ENCODE assay signal across 14 cellular contexts in the genomic region with DNA sequence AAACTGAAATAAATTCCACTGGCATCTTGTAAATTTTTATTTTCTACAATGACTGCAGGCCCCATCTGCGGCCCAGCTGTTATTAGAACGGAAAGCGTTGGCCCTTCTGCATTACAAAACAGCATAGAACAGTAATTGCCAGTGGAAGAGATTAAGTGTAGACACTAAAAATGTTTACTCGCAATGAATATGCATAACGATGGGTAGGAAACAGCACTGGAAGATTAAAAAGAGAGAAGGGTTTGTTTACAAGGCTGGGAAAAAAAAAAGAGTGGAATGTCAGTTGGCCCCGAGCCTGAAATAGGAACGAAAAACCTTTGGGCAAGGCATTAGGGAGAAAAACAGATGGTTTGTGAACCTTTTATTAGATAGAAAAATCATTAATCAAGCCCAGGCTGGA.
DNase-seq lines count a peak whose midpoint lies in the region; TF ChIP-seq lines count a peak whose summit lies in the region.
"Had no signal": no experiment of that assay in that cellular context is flagged by ENCODE, and none has a peak within 500 bp of the region (broad histone marks: within the 10 kb centered on the region; RNA-seq: fewer than 3 reads in every experiment).

No MANE protein-coding gene starts in this region.

- H3K36me3 ChIP-seq in sigmoid colon (no peaks in the 10 kb centered on the region), spleen (no peaks in the 10 kb centered on the region)
- H3K36me3 ChIP-seq: brain microvascular endothelial cell had no signal

- H3K4me1 ChIP-seq in sigmoid colon, result peaks cover 0 to 10% (median 0%) of the 10 kb centered on the region in 4 donors
- H3K4me1 ChIP-seq in spleen, result no peaks in the 10 kb centered on the region
- H3K4me1 ChIP-seq: parathyroid adenoma had no signal

- in situ Hi-C loops in G401 (cut with HindIII; ENCODE audit: low sequenced_read_pairs), result no loop called here

- DNase-seq in G401 (ENCODE audit: low spot score), result peak; percentile 34
- DNase-seq in NCI-H524 treated with DMSO at 0.1 percent for 48 hours (lab: John Stamatoyannopoulos, UW), result peak; percentile 42
- DNase-seq in fibroblast of peridontal ligament (ENCODE audit: extremely low read depth), result peak; percentile 33
- peak; percentile 64 for DNase-seq in sigmoid colon
- no peak for DNase-seq in spleen
- DNase-seq in activated naive CD4-positive, alpha-beta T cell (lab: John Stamatoyannopoulos, UW), result no peak
- no peak for DNase-seq in DMS79 (lab: John Stamatoyannopoulos, UW)
- no peak for DNase-seq in NCI-H1417 treated with DMSO at 0.1 percent for 48 hours (lab: John Stamatoyannopoulos, UW)
- DNase-seq: activated CD4-positive, alpha-beta memory T cell treated with anti-CD3 and anti-CD28 coated beads, Interleukin-2, amount 10 ng/mL, durations not matched to agents 7 days and 5 days; brain microvascular endothelial cell; CD4-positive, CD25-positive, alpha-beta regulatory T cell; PC-3; stimulated activated CD4-positive, alpha-beta T cell treated with anti-CD3 and anti-CD28 coated beads, Interleukin-2, amount 100 ng/mL, for 24 hours had no signal

- peak overlapping the region in 3 of 4 donors; percentile 4 to 43 (median 28) for H3K27ac ChIP-seq in sigmoid colon
- H3K27ac ChIP-seq in spleen, result no peak overlapping the region
- H3K27ac ChIP-seq: brain microvascular endothelial cell, parathyroid adenoma had no signal

- H3K27me3 ChIP-seq in sigmoid colon, result no peaks in the 10 kb centered on the region
- peaks cover 0 to 1% (median 0%) of the 10 kb centered on the region in 7 donors for H3K27me3 ChIP-seq in spleen (replicated peaks in 1 of 7)
- H3K27me3 ChIP-seq: brain microvascular endothelial cell had no signal

- WGBS in sigmoid colon, 2 donors, result 60 to 64% methylated on average over 7 of the region's 7 CpGs
- 67 to 84% (median 77%) methylated on average over 7 of the region's 7 CpGs for WGBS in spleen, 5 donors

- intact Hi-C loops in sigmoid colon (cut with DNase I) (loop anchor here (10.0 kb wide), 1 partner anchor 459 kb away; no protein-coding TSS in a partner anchor), spleen (cut with DNase I; ENCODE audit: low total_unique reads) (no loop called here)

- no peak for TF ChIP-seq CTCF in sigmoid colon (IDR thresholded peaks at IDR 0.05)
- TF ChIP-seq CTCF in spleen (IDR thresholded peaks at IDR 0.05 in 8 of 11, conservative IDR thresholded peaks at IDR 0.05 in 3 of 11), result no peak

- TF ChIP-seq POLR2A in sigmoid colon (IDR thresholded peaks at IDR 0.05) (no peak), spleen (IDR thresholded peaks at IDR 0.05) (no peak)

- no peak for TF ChIP-seq EP300 in sigmoid colon (IDR thresholded peaks at IDR 0.05)

- no peak overlapping the region for H3K4me3 ChIP-seq in sigmoid colon
- no peak overlapping the region for H3K4me3 ChIP-seq in spleen

- no peaks in the 10 kb centered on the region for H3K9me3 ChIP-seq in sigmoid colon
- no peaks in the 10 kb centered on the region for H3K9me3 ChIP-seq in spleen

Comparison
In these comparisons a context has a peak if more than half of its experiments do, and no peak if none do; other contexts are left out.
1. DNase-seq: peak in G401 (single experiment), NCI-H524 treated with DMSO at 0.1 percent for 48 hours (single experiment), fibroblast of peridontal ligament (single experiment) and sigmoid colon (single experiment); none in spleen (single experiment), activated naive CD4-positive, alpha-beta T cell (0 of 4), DMS79 (single experiment) and NCI-H1417 treated with DMSO at 0.1 percent for 48 hours (single experiment).
2. H3K27ac ChIP-seq: peak in sigmoid colon (3 of 4); none in spleen (0 of 8).